In the genomic region with DNA sequence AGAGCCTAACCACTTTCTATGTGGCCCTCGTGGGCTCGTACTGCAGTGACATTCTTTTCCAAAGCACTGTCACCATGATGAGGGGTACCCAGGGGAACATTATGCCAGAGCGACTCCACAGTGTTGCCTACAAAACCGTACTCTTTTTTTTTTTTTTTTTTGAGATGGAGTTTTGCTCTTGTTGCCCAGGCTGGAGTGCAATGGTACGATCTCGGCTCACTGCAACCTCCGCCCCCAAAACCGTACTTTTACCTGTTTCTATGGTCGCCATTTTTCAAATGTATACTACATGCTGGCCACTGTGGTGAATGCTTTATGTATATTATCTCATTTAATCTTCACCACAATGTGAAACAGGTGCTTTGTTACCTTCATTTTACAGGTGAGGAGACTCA, we compare ENCODE assay signal across 27 cellular contexts. TPM values are rescaled to one million over a fixed set of nuclear protein-coding genes. Genes with fewer than 3 reads are reported as not detected.
A peak's percentile ranks its signal among the peaks of the same experiment; 100 is the strongest.
DNase-seq lines count a peak whose midpoint lies in the region; ATAC-seq and TF ChIP-seq lines count a peak whose summit lies in the region.
"Had no signal": no experiment of that assay in that cellular context is flagged by ENCODE, and none has a peak within 500 bp of the region (broad histone marks: within the 10 kb centered on the region; RNA-seq: fewer than 3 reads in every experiment).

No MANE protein-coding gene starts in this region.

- no TSS peak for BruUV-seq in Caco-2 (replicated peaks; lab: Mats Ljungman, UMichigan)

- H3K9me3 Mint-ChIP-seq in activated T-cell treated with anti-CD3 and anti-CD28 coated beads, Interleukin-2, amount 50 U/mL, for 72 hours: peaks cover 0 to 1% of the 10 kb centered on the region in 2 donors
- no peaks in the 10 kb centered on the region for H3K9me3 Mint-ChIP-seq in neural progenitor cell
- H3K9me3 Mint-ChIP-seq in Caco-2 (ENCODE audit: unreplicated experiment): no peaks in the 10 kb centered on the region
- H3K9me3 Mint-ChIP-seq: activated naive CD4-positive, alpha-beta T cell treated with anti-CD3 and anti-CD28 coated beads for 36 hours; dendritic cell treated with granulocyte-macrophage colony-stimulating factor and Interleukin-4, amounts not matched to agents 40 ng/mL and 50 ng/mL, for 4 days had no signal

- H3K27ac Mint-ChIP-seq in activated T-cell treated with anti-CD3 and anti-CD28 coated beads, Interleukin-2, amount 50 U/mL, for 72 hours: peak overlapping the region; percentile 38
- H3K27ac Mint-ChIP-seq in neural progenitor cell: peak overlapping the region; percentile 96
- H3K27ac Mint-ChIP-seq in Caco-2 (ENCODE audit: unreplicated experiment): no peak overlapping the region
- H3K27ac Mint-ChIP-seq: activated CD4-positive, alpha-beta T cell treated with anti-CD3 and anti-CD28 coated beads, Interleukin-2, amount 10 ng/mL, durations not matched to agents 24 days and 14 days; activated naive CD4-positive, alpha-beta T cell treated with anti-CD3 and anti-CD28 coated beads for 36 hours; T-helper 17 cell had no signal

- POLR2A ChIA-PET in Caco-2 (lab: Charles Lee): no interaction called here

- CTCF ChIA-PET in Caco-2 (lab: Charles Lee): no interaction called here

- no peaks in the 10 kb centered on the region for H3F3A ChIP-seq in neural progenitor cell (ENCODE audit: low read depth)

- H3K9me3 ChIP-seq in neural progenitor cell (ENCODE audit: low read depth) (no peaks in the 10 kb centered on the region), Peyer's patch (no peaks in the 10 kb centered on the region), Caco-2 (0 out of 2 replicates have a peak, but pooled peaks cover 3% of the 10 kb centered on the region)
- H3K9me3 ChIP-seq: SK-N-SH, thyroid gland had no signal

- TF ChIP-seq POLR2A in Peyer's patch (IDR thresholded peaks at IDR 0.05): no peak

- H3K27ac ChIP-seq in caudate nucleus (ENCODE audit: low read depth, low read length) (peak overlapping the region; percentile 42), neural progenitor cell (no peak overlapping the region), Peyer's patch (no peak overlapping the region)
- H3K27ac ChIP-seq: 22Rv1, thyroid gland had no signal

- peaks cover 22% of the 10 kb centered on the region for H3K4me1 Mint-ChIP-seq in activated T-cell treated with anti-CD3 and anti-CD28 coated beads, Interleukin-2, amount 50 U/mL, for 72 hours (ENCODE audit: low read depth)
- H3K4me1 Mint-ChIP-seq in neural progenitor cell: peaks cover 21% of the 10 kb centered on the region
- H3K4me1 Mint-ChIP-seq in Caco-2 (ENCODE audit: low read depth, unreplicated experiment): no peaks in the 10 kb centered on the region

- no peaks in the 10 kb centered on the region for H3K4me1 ChIP-seq in neural progenitor cell
- H3K4me1 ChIP-seq in Peyer's patch: peaks cover 0 to 3% (median 0%) of the 10 kb centered on the region in 4 donors
- no peaks in the 10 kb centered on the region for H3K4me1 ChIP-seq in Caco-2
- H3K4me1 ChIP-seq: thyroid gland had no signal

- TF ChIP-seq CTCF in neural progenitor cell (IDR thresholded peaks at IDR 0.05) (no peak), Peyer's patch (IDR thresholded peaks at IDR 0.05) (no peak), Caco-2 (IDR thresholded peaks at IDR 0.05; ENCODE audit: insufficient read depth in 1 of 2, low read depth in 1 of 2, low read length in 1 of 2, severe bottlenecking in 1 of 2, unreplicated experiment in 1 of 2) (no peak)

- H3K4me2 ChIP-seq in neural progenitor cell: no peak overlapping the region

- H3K9ac ChIP-seq in neural progenitor cell: no peak overlapping the region
- H3K9ac ChIP-seq: SK-N-SH had no signal

- H2AFZ ChIP-seq in neural progenitor cell (replicated peaks): no peak overlapping the region

- DNase-seq in activated T-cell treated with anti-CD3 and anti-CD28 coated beads, Interleukin-2, amount 50 U/mL, for 72 hours: no peak
- DNase-seq in activated T-cell treated with anti-CD3 and anti-CD28 coated beads, Interleukin-2, amount 50 U/mL, for 1 hour: no peak
- no peak for DNase-seq in caudate nucleus (lab: John Stamatoyannopoulos, UW)
- DNase-seq in neural progenitor cell (ENCODE audit: low spot score): no peak
- no peak for DNase-seq in Peyer's patch
- DNase-seq in Caco-2: no peak
- DNase-seq: activated CD4-positive, alpha-beta T cell treated with anti-CD3 and anti-CD28 coated beads, Interleukin-2, amount 10 ng/mL, durations not matched to agents 24 days and 14 days; activated naive CD4-positive, alpha-beta T cell treated with anti-CD3 and anti-CD28 coated beads for 36 hours; activated T-cell treated with anti-CD3 and anti-CD28 coated beads, Interleukin-2, amount 50 U/mL, for 48 hours; GDM1; NCI-H1092 treated with DMSO at 0.1 percent for 48 hours; NCI-H1930; NCI-H526 treated with DMSO at 0.1 percent for 48 hours; RPMI8226; SK-N-SH; stimulated activated CD4-positive, alpha-beta T cell treated with anti-CD3 and anti-CD28 coated beads, Interleukin-4, amount 100 ng/mL, for 1 hour; stimulated activated naive CD8-positive, alpha-beta T cell treated with anti-CD3 and anti-CD28 coated beads, Interleukin-15, Interleukin-2, amounts not matched to agents 100 U/mL and 50 U/mL, for 24 hours; T-helper 17 cell; thyroid gland had no signal

- H3K36me3 Mint-ChIP-seq in activated T-cell treated with anti-CD3 and anti-CD28 coated beads, Interleukin-2, amount 50 U/mL, for 72 hours (ENCODE audit: insufficient read depth in 2 of 2): no peaks in the 10 kb centered on the region
- no peaks in the 10 kb centered on the region for H3K36me3 Mint-ChIP-seq in neural progenitor cell
- H3K36me3 Mint-ChIP-seq in Caco-2 (ENCODE audit: insufficient read depth, unreplicated experiment): no peaks in the 10 kb centered on the region

- H3K4me3 Mint-ChIP-seq in activated T-cell treated with anti-CD3 and anti-CD28 coated beads, Interleukin-2, amount 50 U/mL, for 72 hours: no peak overlapping the region
- no peak overlapping the region for H3K4me3 Mint-ChIP-seq in neural progenitor cell
- H3K4me3 Mint-ChIP-seq in Caco-2 (ENCODE audit: unreplicated experiment): no peak overlapping the region
- H3K4me3 Mint-ChIP-seq: activated CD4-positive, alpha-beta T cell treated with anti-CD3 and anti-CD28 coated beads, Interleukin-2, amount 10 ng/mL, durations not matched to agents 24 days and 14 days; activated naive CD4-positive, alpha-beta T cell treated with anti-CD3 and anti-CD28 coated beads for 36 hours; T-helper 17 cell had no signal

- intact Hi-C loops in Caco-2 (cut with micrococcal nuclease; ENCODE audit: unreplicated experiment): no loop called here

- peaks cover 44% of the 10 kb centered on the region for H3K27me3 Mint-ChIP-seq in activated T-cell treated with anti-CD3 and anti-CD28 coated beads, Interleukin-2, amount 50 U/mL, for 72 hours (ENCODE audit: low read depth)
- H3K27me3 Mint-ChIP-seq in neural progenitor cell (ENCODE audit: insufficient read depth, low read depth) (peaks cover 2% of the 10 kb centered on the region), Caco-2 (ENCODE audit: insufficient read depth, unreplicated experiment) (peaks cover 3% of the 10 kb centered on the region)
- H3K27me3 Mint-ChIP-seq: dendritic cell treated with granulocyte-macrophage colony-stimulating factor and Interleukin-4, amounts not matched to agents 40 ng/mL and 50 ng/mL, for 4 days; T-helper 17 cell had no signal

- H3K27me3 ChIP-seq in neural progenitor cell (no peaks in the 10 kb centered on the region), Peyer's patch (no peaks in the 10 kb centered on the region), Caco-2 (replicated peaks; ENCODE audit: control insufficient read depth, insufficient read depth, low read length) (peaks cover 1% of the 10 kb centered on the region; the same call in 1 of the 2 replicates)
- H3K27me3 ChIP-seq: thyroid gland had no signal

- H3K4me3 ChIP-seq in neural progenitor cell (no peak overlapping the region), Peyer's patch (no peak overlapping the region), Caco-2 (ENCODE audit: low read depth, low read length) (no peak overlapping the region)
- H3K4me3 ChIP-seq: cardiac muscle cell, lung, thyroid gland had no signal

- H4K20me1 ChIP-seq in neural progenitor cell (ENCODE audit: low read depth): no peaks in the 10 kb centered on the region

- H3K79me2 ChIP-seq in neural progenitor cell (ENCODE audit: low read depth): no peaks in the 10 kb centered on the region

- no peak for ATAC-seq in activated T-cell treated with anti-CD3 and anti-CD28 coated beads, Interleukin-2, amount 50 U/mL, for 72 hours (replicated peaks in 1 of 2)
- ATAC-seq in HG02970 (IDR thresholded peaks at IDR 0.05; ENCODE audit: low FRiP score, unreplicated experiment) (no peak), GM19023 (IDR thresholded peaks at IDR 0.05; ENCODE audit: unreplicated experiment) (no peak)
- ATAC-seq: stimulated activated naive CD8-positive, alpha-beta T cell treated with anti-CD3 and anti-CD28 coated beads, Interleukin-15, Interleukin-2, amounts not matched to agents 100 U/mL and 50 U/mL, for 24 hours; T-helper 17 cell had no signal

- no peaks in the 10 kb centered on the region for H3K36me3 ChIP-seq in neural progenitor cell
- no peaks in the 10 kb centered on the region for H3K36me3 ChIP-seq in Peyer's patch
- H3K36me3 ChIP-seq in Caco-2 (ENCODE audit: control insufficient read depth, insufficient read depth, low read length): no peaks in the 10 kb centered on the region
- H3K36me3 ChIP-seq: cardiac muscle cell, thyroid gland had no signal

RNA-seq across cellular contexts. Expression of gene PLEK, which starts 4.3 kb away (rescaled TPM):
- total RNA-seq in activated T-cell treated with anti-CD3 and anti-CD28 coated beads, Interleukin-2, amount 50 U/mL, for 72 hours: 1 to 10 TPM; 2.4 to 5.6 TPM
- not detected in 2 replicates for total RNA-seq in neural progenitor cell (ENCODE audit: low replicate concordance)
- total RNA-seq in Peyer's patch: 10 to 100 TPM in 1 of 4 donors, 1 to 10 TPM in 3; 1.8 to 46.2 (median 3.4) TPM
- not detected in 2 replicates for total RNA-seq in Caco-2 (2022)
- total RNA-seq: cardiac muscle cell, fibroblast of lung, H4 had no signal

RNA-seq across cellular contexts. Expression of gene CNRIP1, which starts 49.6 kb away (rescaled TPM):
- total RNA-seq in activated T-cell treated with anti-CD3 and anti-CD28 coated beads, Interleukin-2, amount 50 U/mL, for 72 hours: not detected
- total RNA-seq in neural progenitor cell (ENCODE audit: low replicate concordance) (3.7 and 5.0 TPM in 2 replicates), Peyer's patch (10 to 100 TPM in 1 of 4 donors, 1 to 10 TPM in 3; 2.1 to 21.5 (median 4.8) TPM), Caco-2 (2022) (not detected in 2 replicates)
- total RNA-seq: activated CD4-positive, alpha-beta T cell treated with anti-CD3 and anti-CD28 coated beads, Interleukin-2, amount 10 ng/mL, durations not matched to agents 24 days and 14 days; activated naive CD4-positive, alpha-beta T cell treated with anti-CD3 and anti-CD28 coated beads for 36 hours had no signal
